In genomic region chr2:61356261-61356957, GRCh38 we compare ENCODE assay signal across 12 cellular contexts.
DNase-seq lines count a peak whose midpoint lies in the region; ATAC-seq, FAIRE-seq and TF ChIP-seq lines count a peak whose summit lies in the region.
"Had no signal": no experiment of that assay in that cellular context is flagged by ENCODE, and none has a peak within 500 bp of the region (broad histone marks: within the 10 kb centered on the region; RNA-seq: fewer than 3 reads in every experiment).

No MANE protein-coding gene starts in this region.

- H3K27me3 ChIP-seq in CD4-positive, CD25-positive, alpha-beta regulatory T cell (ENCODE audit: control insufficient read depth, insufficient read depth, low read length): no peaks in the 10 kb centered on the region
- H3K27me3 ChIP-seq in GM23338 (ENCODE audit: insufficient read depth): no peaks in the 10 kb centered on the region
- no peaks in the 10 kb centered on the region; a peak in 1 of 5 replicates for H3K27me3 ChIP-seq in K562 (ENCODE audit: control insufficient read depth in 2 of 2, insufficient read depth in 2 of 2, low read length in 2 of 2)
- no peaks in the 10 kb centered on the region for H3K27me3 ChIP-seq in muscle layer of duodenum (ENCODE audit: low read depth, low read length)
- H3K27me3 ChIP-seq: body of pancreas had no signal

- TF ChIP-seq CTCF in GM23338 (conservative IDR thresholded peaks at IDR 0.05; ENCODE audit: low read depth in 2 of 2) (no peak), K562 (IDR thresholded peaks at IDR 0.05 in 2 of 3, conservative IDR thresholded peaks at IDR 0.05 in 1 of 3; ENCODE audit: insufficient read depth in 2 of 3, low read depth in 1 of 3, low read length in 3 of 3) (no peak)

- no peak overlapping the region for H3K27ac ChIP-seq in CD4-positive, CD25-positive, alpha-beta regulatory T cell (ENCODE audit: insufficient read depth, low read length, poor library complexity, severe bottlenecking)
- no peak overlapping the region for H3K27ac ChIP-seq in GM23338 (ENCODE audit: low read depth)
- no peak overlapping the region for H3K27ac ChIP-seq in K562 (ENCODE audit: extremely low read depth, low read depth, low read length)
- peak overlapping the region; percentile 52 for H3K27ac ChIP-seq in muscle layer of duodenum (ENCODE audit: low read length)

- CTCF ChIA-PET in K562 (lab: Yijun Ruan, JAX; ENCODE audit: low intra/inter-chr PET ratio): no interaction called here

- peak in 1 of 3 donors; percentile 39 for DNase-seq in CD4-positive, CD25-positive, alpha-beta regulatory T cell
- DNase-seq in GM23338 (ENCODE audit: low spot score): no peak
- no peak for DNase-seq in K562 (ENCODE audit: extremely low read depth in 1 of 4, low spot score in 3 of 4)
- DNase-seq in NAMALWA (ENCODE audit: low spot score): no peak
- DNase-seq in mucosa of gallbladder (ENCODE audit: low spot score): no peak
- DNase-seq: activated CD4-positive, CD25-positive, alpha-beta regulatory T cell treated with anti-CD3 and anti-CD28 coated beads, Interleukin-2, amount 50 U/mL, for 72 hours; body of pancreas; occipital lobe had no signal

- TF ChIP-seq RAD21 in K562 (CRISPR knock-in tag; conservative IDR thresholded peaks at IDR 0.05 in 1 of 2, IDR thresholded peaks at IDR 0.05 in 1 of 2): no peak

- no peak for TF ChIP-seq POLR2A in K562 (conservative IDR thresholded peaks at IDR 0.05)

- peaks cover 37 to 62% (median 43%) of the 10 kb centered on the region in 4 donors for H3K4me1 Mint-ChIP-seq in CD4-positive, CD25-positive, alpha-beta regulatory T cell
- H3K4me1 Mint-ChIP-seq in GM23338: peaks cover 36% of the 10 kb centered on the region

- peaks cover 32% of the 10 kb centered on the region for H3K36me3 Mint-ChIP-seq in CD4-positive, CD25-positive, alpha-beta regulatory T cell
- H3K36me3 Mint-ChIP-seq in GM23338 (ENCODE audit: low read depth): peaks cover 14% of the 10 kb centered on the region; the same call in 2 of the 3 replicates

- peaks cover 36% of the 10 kb centered on the region for H3K36me3 ChIP-seq in CD4-positive, CD25-positive, alpha-beta regulatory T cell (ENCODE audit: control insufficient read depth, insufficient read depth, low read length)
- H3K36me3 ChIP-seq in GM23338 (ENCODE audit: insufficient read depth) (no peaks in the 10 kb centered on the region), K562 (ENCODE audit: control insufficient read depth, insufficient read depth, low read length) (peaks cover 33% of the 10 kb centered on the region), muscle layer of duodenum (ENCODE audit: control insufficient read depth in 1 of 2, insufficient read depth in 2 of 2, low read length in 2 of 2) (peaks cover 10 to 17% of the 10 kb centered on the region in 2 donors)

- peaks cover 8 to 10% of the 10 kb centered on the region in 2 experiments for H3K9me3 ChIP-seq in CD4-positive, CD25-positive, alpha-beta regulatory T cell (ENCODE audit: control insufficient read depth in 2 of 2, low read length in 2 of 2)
- H3K9me3 ChIP-seq in K562 (replicated peaks; ENCODE audit: control insufficient read depth, insufficient read depth, low read depth, low read length) (peaks cover 10% of the 10 kb centered on the region), muscle layer of duodenum (ENCODE audit: control insufficient read depth in 1 of 2, low read length in 2 of 2) (peaks cover 4 to 13% of the 10 kb centered on the region in 2 donors)

- no peak for FAIRE-seq in K562 (lab: Jason Lieb, UNC)

- peaks cover 0 to 8% (median 4%) of the 10 kb centered on the region in 7 donors for H3K9me3 Mint-ChIP-seq in CD4-positive, CD25-positive, alpha-beta regulatory T cell
- no peaks in the 10 kb centered on the region for H3K9me3 Mint-ChIP-seq in GM23338

- intact Hi-C loops in K562 (cut with micrococcal nuclease): no loop called here

- peak overlapping the region in 1 of 3 donors; percentile 82 for H3K27ac Mint-ChIP-seq in CD4-positive, CD25-positive, alpha-beta regulatory T cell
- peak overlapping the region; percentile 36 for H3K27ac Mint-ChIP-seq in GM23338

- H3K4me2 ChIP-seq in GM23338 (no peak overlapping the region), K562 (ENCODE audit: insufficient read depth, low read length) (no peak overlapping the region)

- no peak overlapping the region for H3K9ac ChIP-seq in K562 (ENCODE audit: insufficient read depth in 1 of 2, low read depth in 2 of 2, low read length in 2 of 2)

- POLR2A ChIA-PET in K562 (lab: Yijun Ruan, JAX): interaction anchor here (1.0 kb wide), 1 partner anchor 38 kb away, joined by 3 read pairs; no protein-coding TSS in a partner anchor

- ATAC-seq in CD4-positive, CD25-positive, alpha-beta regulatory T cell (ENCODE audit: low read depth in 2 of 2): no peak
- no peak for ATAC-seq in GM23338
- ATAC-seq in K562: peak; percentile 53; the same call in 2 of the 3 replicates
- ATAC-seq in GM18909 (IDR thresholded peaks at IDR 0.05; ENCODE audit: poor library complexity, unreplicated experiment): no peak
- no peak for ATAC-seq in HG03469 (IDR thresholded peaks at IDR 0.05; ENCODE audit: unreplicated experiment)
- ATAC-seq: body of pancreas had no signal

- H2AFZ ChIP-seq in GM23338 (no peak overlapping the region), K562 (ENCODE audit: low read depth, low read length) (no peak overlapping the region)

- TF ChIP-seq EP300 in K562 (IDR thresholded peaks at IDR 0.05; ENCODE audit: low read length): no peak

- peaks cover 7% of the 10 kb centered on the region for H3K4me1 ChIP-seq in CD4-positive, CD25-positive, alpha-beta regulatory T cell (ENCODE audit: control insufficient read depth, insufficient read depth, low read length, poor library complexity, severe bottlenecking)
- H3K4me1 ChIP-seq in GM23338 (ENCODE audit: insufficient read depth) (peaks cover 17% of the 10 kb centered on the region; the same call in 1 of the 2 replicates), K562 (replicated peaks in 1 of 2; ENCODE audit: control insufficient read depth in 2 of 2, insufficient read depth in 2 of 2, low read length in 2 of 2) (no peaks in the 10 kb centered on the region; a peak in 2 of 5 replicates), muscle layer of duodenum (ENCODE audit: control insufficient read depth in 1 of 2, insufficient read depth in 2 of 2, low read length in 2 of 2) (peaks cover 6 to 10% of the 10 kb centered on the region in 2 donors)

- H3K27me3 Mint-ChIP-seq in CD4-positive, CD25-positive, alpha-beta regulatory T cell: no peaks in the 10 kb centered on the region
- H3K27me3 Mint-ChIP-seq in GM23338 (ENCODE audit: insufficient read depth, low read depth, poor library complexity): peaks cover 5% of the 10 kb centered on the region
- H3K27me3 Mint-ChIP-seq: IgD-negative memory B cell had no signal

- H3F3A ChIP-seq in GM23338 (replicated peaks; ENCODE audit: low read depth): no peaks in the 10 kb centered on the region

- peak overlapping the region; percentile 2 for H3K4me3 ChIP-seq in CD4-positive, CD25-positive, alpha-beta regulatory T cell (ENCODE audit: low read depth, low read length)
- H3K4me3 ChIP-seq in GM23338 (no peak overlapping the region), K562 (no peak overlapping the region), muscle layer of duodenum (ENCODE audit: low read depth in 1 of 2, low read length in 2 of 2) (no peak overlapping the region)
- H3K4me3 ChIP-seq: body of pancreas had no signal

- 66% methylated on average over 3 of the region's 4 CpGs for WGBS in K562 (ENCODE audit: insufficient coverage, low coverage, missing lambda C conversion rate)

- H3K4me3 Mint-ChIP-seq in CD4-positive, CD25-positive, alpha-beta regulatory T cell: peak overlapping the region in 2 of 4 donors; percentile 6 to 33
- no peak overlapping the region for H3K4me3 Mint-ChIP-seq in GM23338
- H3K4me3 Mint-ChIP-seq: IgD-negative memory B cell had no signal

- H4K20me1 ChIP-seq in GM23338 (replicated peaks; ENCODE audit: insufficient read depth): no peaks in the 10 kb centered on the region; the same call in 1 of the 2 replicates
- H4K20me1 ChIP-seq in K562 (replicated peaks; ENCODE audit: control insufficient read depth, insufficient read depth, low read length): no peaks in the 10 kb centered on the region

- in situ Hi-C loops in K562 (cut with MboI): no loop called here

- H3K9me1 ChIP-seq in K562 (ENCODE audit: control insufficient read depth, insufficient read depth, low read length): no peaks in the 10 kb centered on the region

- BruUV-seq in K562 (replicated peaks; lab: Mats Ljungman, UMichigan): no TSS peak

- H3K79me2 ChIP-seq in GM23338 (replicated peaks; ENCODE audit: insufficient read depth): peaks cover 76% of the 10 kb centered on the region
- peaks cover 79% of the 10 kb centered on the region for H3K79me2 ChIP-seq in K562 (ENCODE audit: control insufficient read depth, insufficient read depth, low read length)

- no peaks in the 10 kb centered on the region for H3K9me2 ChIP-seq in GM23338 (ENCODE audit: insufficient read depth)

TF ChIP-seq in GM23338, 12 proteins besides CTCF, POLR2A, EP300 and RAD21:
- TF ChIP-seq NANOG (IDR thresholded peaks at IDR 0.05; ENCODE audit: borderline replicate concordance): no peak
- no peak for TF ChIP-seq ZNF114 (CRISPR knock-in tag; IDR thresholded peaks at IDR 0.05)

TF ChIP-seq in K562, 482 proteins besides CTCF, POLR2A, EP300 and RAD21 (continues in another document):
- TF ChIP-seq ZNF274 (IDR thresholded peaks at IDR 0.05; ENCODE audit: borderline replicate concordance, low read depth, low read length): no peak
- no peak for TF ChIP-seq ZNF347 (CRISPR knock-in tag; IDR thresholded peaks at IDR 0.05; ENCODE audit: low read depth)
- TF ChIP-seq CEBPG (CRISPR knock-in tag; IDR thresholded peaks at IDR 0.05): no peak
- peak; percentile 60 to 62; a peak in 3 of 4 replicates for TF ChIP-seq CEBPG (tag; conservative IDR thresholded peaks at IDR 0.05 in 1 of 2, IDR thresholded peaks at IDR 0.05 in 1 of 2)
- no peak for TF ChIP-seq RHOXF2B (CRISPR knock-in tag; conservative IDR thresholded peaks at IDR 0.05)
- no peak for TF ChIP-seq SOX6 (IDR thresholded peaks at IDR 0.05)
- no peak for TF ChIP-seq SETDB1 (IDR thresholded peaks at IDR 0.05; ENCODE audit: low read length)
- TF ChIP-seq, protein P1, sequence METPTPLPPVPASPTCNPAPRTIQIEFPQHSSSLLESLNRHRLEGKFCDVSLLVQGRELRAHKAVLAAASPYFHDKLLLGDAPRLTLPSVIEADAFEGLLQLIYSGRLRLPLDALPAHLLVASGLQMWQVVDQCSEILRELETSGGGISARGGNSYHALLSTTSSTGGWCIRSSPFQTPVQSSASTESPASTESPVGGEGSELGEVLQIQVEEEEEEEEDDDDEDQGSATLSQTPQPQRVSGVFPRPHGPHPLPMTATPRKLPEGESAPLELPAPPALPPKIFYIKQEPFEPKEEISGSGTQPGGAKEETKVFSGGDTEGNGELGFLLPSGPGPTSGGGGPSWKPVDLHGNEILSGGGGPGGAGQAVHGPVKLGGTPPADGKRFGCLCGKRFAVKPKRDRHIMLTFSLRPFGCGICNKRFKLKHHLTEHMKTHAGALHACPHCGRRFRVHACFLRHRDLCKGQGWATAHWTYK (CRISPR knock-in tag; IDR thresholded peaks at IDR 0.05): no peak
- peak; percentile 80 for TF ChIP-seq MAFG (tag; conservative IDR thresholded peaks at IDR 0.05)
- no peak for TF ChIP-seq NCOA1 (IDR thresholded peaks at IDR 0.05; ENCODE audit: low read depth)
